Comparison of ENCODE assay signal across 2 cellular contexts in the genomic region with DNA sequence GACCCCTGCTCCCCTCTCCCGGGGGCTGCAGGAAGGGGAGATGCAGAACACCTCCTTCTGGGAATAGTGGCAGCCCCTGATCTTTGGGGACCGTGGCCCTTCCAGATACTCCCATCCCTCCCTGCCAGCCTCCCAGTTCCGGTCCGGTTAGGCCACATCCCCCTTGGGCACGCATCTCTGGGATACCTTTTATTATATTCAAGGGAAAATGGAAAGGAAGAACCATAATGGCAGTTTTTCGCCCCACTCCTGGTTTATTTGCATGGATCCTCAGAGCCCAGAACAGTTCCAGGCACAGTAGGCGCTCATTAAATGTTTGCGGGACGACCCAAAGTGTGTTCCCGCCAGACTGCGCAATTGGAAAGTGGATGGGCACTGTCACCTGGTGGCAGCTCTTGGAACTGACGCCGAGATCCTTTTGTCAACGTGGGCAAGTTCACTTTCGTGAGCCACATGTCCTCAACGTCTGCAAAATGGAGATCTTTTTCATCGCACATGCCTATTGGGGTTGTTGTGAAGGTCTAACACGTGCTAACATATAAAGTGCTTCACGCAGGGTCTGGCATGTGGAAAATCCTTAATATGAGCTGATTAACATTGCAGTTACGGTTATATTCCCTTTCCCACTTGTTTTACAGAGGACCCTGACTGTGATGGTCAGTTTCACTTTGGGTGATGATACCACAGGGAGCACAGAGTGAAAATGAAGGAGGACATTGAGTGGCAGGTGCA.
A peak's percentile ranks its signal among the peaks of the same experiment; 100 is the strongest.
TF ChIP-seq lines count a peak whose summit lies in the region.

No MANE protein-coding gene starts in this region.

TF ChIP-seq in IMR-90, 13 proteins besides CTCF, POLR2A, EP300 and RAD21 (continued from another document):
- TF ChIP-seq MAFK (IDR thresholded peaks at IDR 0.05; ENCODE audit: low read depth, low read length) (peak; percentile 53; the same call in 1 of the 2 replicates), SMC3 (IDR thresholded peaks at IDR 0.05; ENCODE audit: low read depth, low read length) (peak; percentile 100), MXI1 (IDR thresholded peaks at IDR 0.05; ENCODE audit: borderline replicate concordance, low read depth, low read length) (peak; percentile 95), CHD1 (IDR thresholded peaks at IDR 0.05; ENCODE audit: low read depth, low read length) (peak; percentile 78; the same call in 1 of the 2 replicates)
TF ChIP-seq in IMR-90: peak in this region for 4.

TF ChIP-seq in neural cell, 6 proteins besides CTCF, POLR2A, EP300 and RAD21 (continued from another document):
- TF ChIP-seq SMC3 (conservative IDR thresholded peaks at IDR 0.05; ENCODE audit: poor library complexity) = peak; percentile 100
TF ChIP-seq in neural cell: peak in this region for 2.
